Comparison of ENCODE assay signal across 16 cellular contexts in the genomic region with DNA sequence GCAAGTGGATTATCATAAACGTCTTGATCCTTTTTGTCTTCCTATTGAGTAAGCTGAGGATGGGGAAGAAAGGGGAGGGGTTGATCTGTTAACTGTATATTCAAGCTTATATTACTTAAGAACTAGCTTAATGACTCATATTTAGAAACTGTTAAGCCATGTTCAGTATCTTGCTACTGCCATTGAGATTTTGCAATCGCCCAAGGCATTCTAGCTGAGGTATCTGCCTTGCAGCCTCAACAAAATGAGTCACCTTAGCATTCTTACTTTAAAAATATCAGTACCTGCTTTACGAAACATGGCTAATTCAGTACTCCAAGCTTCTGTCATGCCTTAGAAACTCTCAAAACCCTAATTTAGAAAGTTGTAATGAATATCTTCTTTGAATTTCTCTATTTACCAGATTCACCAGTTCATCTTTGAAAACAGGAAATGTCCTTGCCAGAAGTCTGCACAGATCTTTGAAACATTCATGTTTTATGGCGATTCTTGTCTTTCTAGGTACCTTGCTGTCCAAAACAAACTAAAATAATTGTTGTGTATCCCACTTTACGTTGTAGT.
DNase-seq lines count a peak whose midpoint lies in the region; ATAC-seq and TF ChIP-seq lines count a peak whose summit lies in the region.
"Had no signal": no experiment of that assay in that cellular context is flagged by ENCODE, and none has a peak within 500 bp of the region (broad histone marks: within the 10 kb centered on the region; RNA-seq: fewer than 3 reads in every experiment).

No MANE protein-coding gene starts in this region.

- no peaks in the 10 kb centered on the region for H3K9me3 ChIP-seq in PC-3 (ENCODE audit: low read length)

- POLR2A ChIA-PET in PC-3 (lab: Charles Lee; ENCODE audit: unreplicated experiment), result interaction anchor here (0.5 to 0.6 kb wide), 2 partner anchors 51 to 226 kb away, joined by 3 to 4 read pairs; no protein-coding TSS in a partner anchor

- H3K4me3 ChIP-seq in PC-3 (ENCODE audit: low read length) (peak overlapping the region; percentile 22; the same call in 1 of the 2 replicates), fibroblast of pulmonary artery (replicated peaks; ENCODE audit: low read depth, low read length) (no peak overlapping the region)
- H3K4me3 ChIP-seq: left ventricle myocardium inferior, neural progenitor cell, spleen had no signal

- no TSS peak for BruUV-seq in PC-3 (replicated peaks; lab: Mats Ljungman, UMichigan)

- H3K4me1 ChIP-seq in PC-3 (ENCODE audit: insufficient read depth, low read length), result peaks cover 48% of the 10 kb centered on the region
- H3K4me1 ChIP-seq: left ventricle myocardium inferior, neural progenitor cell, spleen had no signal

- no peaks in the 10 kb centered on the region for H3K79me2 ChIP-seq in PC-3 (ENCODE audit: low read length)

- intact Hi-C loops in PC-3 (cut with micrococcal nuclease), result no loop called here

- H3K4me2 ChIP-seq in PC-3 (ENCODE audit: low read length), result peak overlapping the region; percentile 77
- H3K4me2 ChIP-seq: neural progenitor cell had no signal

- ATAC-seq in HG02885 (IDR thresholded peaks at IDR 0.05; ENCODE audit: poor library complexity, unreplicated experiment) (peak; percentile 82), PC-3 (peak; percentile 93), GM21423 (IDR thresholded peaks at IDR 0.05; ENCODE audit: unreplicated experiment) (no peak)
- ATAC-seq: activated CD8-positive, alpha-beta memory T cell treated with anti-CD3 and anti-CD28 coated beads, Interleukin-2, amount 10 ng/mL, durations not matched to agents 7 days and 5 days; Panc1 had no signal

- CTCF ChIA-PET in PC-3 (lab: Charles Lee), result no interaction called here

- H3K36me3 ChIP-seq in PC-3 (ENCODE audit: low read depth, low read length), result no peaks in the 10 kb centered on the region
- H3K36me3 ChIP-seq: left ventricle myocardium inferior, spleen had no signal

- no peaks in the 10 kb centered on the region for H3F3A ChIP-seq in PC-3 (ENCODE audit: low read length, unreplicated experiment)

- no peaks in the 10 kb centered on the region for H4K20me1 ChIP-seq in PC-3 (ENCODE audit: low read length)

- TF ChIP-seq CTCF in PC-3 (conservative IDR thresholded peaks at IDR 0.05; ENCODE audit: low read depth, low read length) (no peak), fibroblast of pulmonary artery (IDR thresholded peaks at IDR 0.05; ENCODE audit: low read length, missing control alignments) (no peak)

- H2AFZ ChIP-seq in PC-3 (ENCODE audit: low read length), result peak overlapping the region; percentile 39; the same call in 1 of the 2 replicates
- H2AFZ ChIP-seq: neural progenitor cell had no signal

- peak overlapping the region; percentile 78 for H3K27ac ChIP-seq in PC-3 (ENCODE audit: low read length)
- H3K27ac ChIP-seq: left ventricle myocardium inferior, neural progenitor cell, spleen had no signal

- DNase-seq in CD1c-positive myeloid dendritic cell (ENCODE audit: extremely low spot score), result peak; percentile 73
- DNase-seq in PC-3, result peak; percentile 97
- peak; percentile 14 for DNase-seq in fibroblast of pulmonary artery (ENCODE audit: low read depth)
- DNase-seq in NCI-H345 treated with DMSO at 0.1 percent for 48 hours (lab: John Stamatoyannopoulos, UW; ENCODE audit: unreplicated experiment), result no peak
- no peak for DNase-seq in amniotic stem cell (lab: John Stamatoyannopoulos, UW)
- no peak for DNase-seq in HUDEP-2 (lab: John Stamatoyannopoulos, UW; ENCODE audit: unreplicated experiment in 76 of 76)
- DNase-seq: activated CD8-positive, alpha-beta memory T cell treated with anti-CD3 and anti-CD28 coated beads, Interleukin-2, amount 10 ng/mL, durations not matched to agents 7 days and 5 days; activated naive CD8-positive, alpha-beta T cell treated with anti-CD3 and anti-CD28 coated beads, Interleukin-2, amount 10 ng/mL, durations not matched to agents 7 days and 5 days; IMR-90; left ventricle myocardium inferior; NCI-H2081 treated with DMSO at 0.1 percent for 48 hours; spleen had no signal

- no peaks in the 10 kb centered on the region for H3K27me3 ChIP-seq in PC-3 (ENCODE audit: low read length)
- H3K27me3 ChIP-seq: neural progenitor cell, spleen had no signal

- H3K9me2 ChIP-seq in PC-3 (replicated peaks; ENCODE audit: low read length), result no peaks in the 10 kb centered on the region

- H3K9ac ChIP-seq in PC-3 (ENCODE audit: low read length), result peak overlapping the region; percentile 12; the same call in 1 of the 2 replicates
- H3K9ac ChIP-seq: neural progenitor cell had no signal

Comparison
In these comparisons a context has a peak if more than half of its experiments do, and no peak if none do; other contexts are left out.
1. DNase-seq: peak in CD1c-positive myeloid dendritic cell (single experiment), PC-3 (single experiment) and fibroblast of pulmonary artery (single experiment); none in NCI-H345 treated with DMSO at 0.1 percent for 48 hours (single experiment), amniotic stem cell (single experiment) and HUDEP-2 (0 of 76).